13 cellular contexts compared by ENCODE assay signal in genomic region chr18:22283397-22283796, GRCh38.
DNase-seq lines count a peak whose midpoint lies in the region; ATAC-seq and TF ChIP-seq lines count a peak whose summit lies in the region.
"Had no signal": no experiment of that assay in that cellular context is flagged by ENCODE, and none has a peak within 500 bp of the region (broad histone marks: within the 10 kb centered on the region; RNA-seq: fewer than 3 reads in every experiment).

No MANE protein-coding gene starts in this region.

- H3K4me3 ChIP-seq in A673 (ENCODE audit: low read depth, low read length, poor library complexity, severe bottlenecking) (no peak overlapping the region), HEK293 (ENCODE audit: low read depth, low read length) (no peak overlapping the region)
- H3K4me3 ChIP-seq: K562 had no signal

- POLR2A ChIA-PET in A673 (lab: Charles Lee; ENCODE audit: low non-redundant PET) (no interaction called here), HEK293 (lab: Yijun Ruan, JAX) (no interaction called here)

- H3K36me3 Mint-ChIP-seq in progenitor cell of endocrine pancreas (ENCODE audit: insufficient read depth), result no peaks in the 10 kb centered on the region
- H3K36me3 Mint-ChIP-seq: memory B cell had no signal

- no peaks in the 10 kb centered on the region for H3K36me3 ChIP-seq in A673 (ENCODE audit: insufficient read depth, low read length, poor library complexity, severe bottlenecking)
- H3K36me3 ChIP-seq in HEK293 (ENCODE audit: control insufficient read depth in 2 of 2, insufficient read depth in 1 of 2, low read length in 2 of 2), result no peaks in the 10 kb centered on the region

- no peak overlapping the region for H3K27ac ChIP-seq in A673 (ENCODE audit: low read depth, low read length, poor library complexity, severe bottlenecking)
- H3K27ac ChIP-seq in HEK293 (ENCODE audit: extremely low read depth, low read depth, low read length), result no peak overlapping the region

- CTCF ChIA-PET in A673 (lab: Charles Lee) (no interaction called here), HEK293 (lab: Yijun Ruan, JAX) (no interaction called here)

- TF ChIP-seq CTCF in A673 (conservative IDR thresholded peaks at IDR 0.05; ENCODE audit: low read depth, low read length) (no peak), HEK293 (tag by site-specific recombination; IDR thresholded peaks at IDR 0.05) (no peak), progenitor cell of endocrine pancreas (IDR thresholded peaks at IDR 0.05; ENCODE audit: unreplicated experiment) (no peak)

- H3K4me1 ChIP-seq in A673 (ENCODE audit: insufficient read depth, low read length, poor library complexity, severe bottlenecking) (no peaks in the 10 kb centered on the region), HEK293 (ENCODE audit: control insufficient read depth, insufficient read depth, low read length) (peaks cover 2% of the 10 kb centered on the region; the same call in 1 of the 2 replicates)

- peaks cover 13% of the 10 kb centered on the region for H3K9me3 Mint-ChIP-seq in progenitor cell of endocrine pancreas (ENCODE audit: low read depth)

- no peak overlapping the region for H3K4me3 Mint-ChIP-seq in progenitor cell of endocrine pancreas (ENCODE audit: low read depth)
- H3K4me3 Mint-ChIP-seq: activated naive CD4-positive, alpha-beta T cell treated with anti-CD3 and anti-CD28 coated beads for 36 hours; memory B cell had no signal

- peaks cover 4% of the 10 kb centered on the region for H3K27me3 Mint-ChIP-seq in progenitor cell of endocrine pancreas
- H3K27me3 Mint-ChIP-seq: memory B cell had no signal

- H3K9me3 ChIP-seq in A673 (ENCODE audit: low read depth, low read length, poor library complexity, severe bottlenecking) (no peaks in the 10 kb centered on the region), HEK293 (ENCODE audit: control insufficient read depth, insufficient read depth, low read depth, low read length) (no peaks in the 10 kb centered on the region)

- no peak overlapping the region for H3K27ac Mint-ChIP-seq in progenitor cell of endocrine pancreas
- H3K27ac Mint-ChIP-seq: activated naive CD4-positive, alpha-beta T cell treated with anti-CD3 and anti-CD28 coated beads for 36 hours; memory B cell had no signal

- peaks cover 17% of the 10 kb centered on the region for H3K4me1 Mint-ChIP-seq in progenitor cell of endocrine pancreas (ENCODE audit: low read depth)
- H3K4me1 Mint-ChIP-seq: memory B cell had no signal

- peaks cover 4% of the 10 kb centered on the region for H3K27me3 ChIP-seq in A673 (replicated peaks; ENCODE audit: insufficient read depth, low read depth, low read length, poor library complexity)

- DNase-seq in A673 (ENCODE audit: low spot score) (peak; percentile 21), astrocyte of the hippocampus (ENCODE audit: low read depth, low spot score) (peak; percentile 20), kidney tubule cell (ENCODE audit: low spot score) (peak; percentile 21), AG20443 (ENCODE audit: low spot score) (no peak), progenitor cell of endocrine pancreas (ENCODE audit: low spot score, unreplicated experiment) (no peak)
- DNase-seq: activated naive CD4-positive, alpha-beta T cell treated with anti-CD3 and anti-CD28 coated beads for 36 hours; AML-193; SIG-M5 had no signal

- BruUV-seq in A673 (replicated peaks; lab: Mats Ljungman, UMichigan), result no TSS peak

- ATAC-seq in GM18907 (IDR thresholded peaks at IDR 0.05; ENCODE audit: unreplicated experiment), result no peak
- no peak for ATAC-seq in GM21526 (IDR thresholded peaks at IDR 0.05; ENCODE audit: low FRiP score, unreplicated experiment)
- ATAC-seq: K562 had no signal

- intact Hi-C loops in A673 (cut with micrococcal nuclease; ENCODE audit: unreplicated experiment), result no loop called here

TF ChIP-seq in HEK293, 187 proteins besides CTCF, POLR2A, EP300 and RAD21:
- peak; percentile 71; the same call in 1 of the 2 replicates for TF ChIP-seq ZNF660 (tag by site-specific recombination; IDR thresholded peaks at IDR 0.05)
- TF ChIP-seq KLF10 (tag by site-specific recombination; IDR thresholded peaks at IDR 0.05), result no peak
- TF ChIP-seq ZIC2 (tag by site-specific recombination; IDR thresholded peaks at IDR 0.05), result peak; percentile 24; the same call in 1 of the 2 replicates
- TF ChIP-seq, protein P1, sequence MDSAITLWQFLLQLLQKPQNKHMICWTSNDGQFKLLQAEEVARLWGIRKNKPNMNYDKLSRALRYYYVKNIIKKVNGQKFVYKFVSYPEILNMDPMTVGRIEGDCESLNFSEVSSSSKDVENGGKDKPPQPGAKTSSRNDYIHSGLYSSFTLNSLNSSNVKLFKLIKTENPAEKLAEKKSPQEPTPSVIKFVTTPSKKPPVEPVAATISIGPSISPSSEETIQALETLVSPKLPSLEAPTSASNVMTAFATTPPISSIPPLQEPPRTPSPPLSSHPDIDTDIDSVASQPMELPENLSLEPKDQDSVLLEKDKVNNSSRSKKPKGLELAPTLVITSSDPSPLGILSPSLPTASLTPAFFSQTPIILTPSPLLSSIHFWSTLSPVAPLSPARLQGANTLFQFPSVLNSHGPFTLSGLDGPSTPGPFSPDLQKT (IDR thresholded peaks at IDR 0.05; ENCODE audit: borderline replicate concordance, low read depth, low read length), result no peak

Comparison
In these comparisons a context has a peak if more than half of its experiments do, and no peak if none do; other contexts are left out.
1. DNase-seq: peak in A673 (single experiment), astrocyte of the hippocampus (single experiment) and kidney tubule cell (single experiment); none in AG20443 (single experiment) and progenitor cell of endocrine pancreas (single experiment).